Comparison of ENCODE assay signal across 10 cellular contexts in genomic region chr11:118002010-118002540, GRCh38. TPM values are rescaled to one million over a fixed set of nuclear protein-coding genes. Genes with fewer than 3 reads are reported as not detected.
DNase-seq lines count a peak whose midpoint lies in the region; ATAC-seq, FAIRE-seq and TF ChIP-seq lines count a peak whose summit lies in the region.
"Had no signal": no experiment of that assay in that cellular context is flagged by ENCODE, and none has a peak within 500 bp of the region (broad histone marks: within the 10 kb centered on the region; RNA-seq: fewer than 3 reads in every experiment).

No MANE protein-coding gene starts in this region.

- no peaks in the 10 kb centered on the region for H3K27me3 ChIP-seq in CD4-positive, CD25-positive, alpha-beta regulatory T cell (ENCODE audit: control insufficient read depth, insufficient read depth, low read length)
- H3K27me3 ChIP-seq in K562 (ENCODE audit: control insufficient read depth in 2 of 2, insufficient read depth in 2 of 2, low read length in 2 of 2) (no peaks in the 10 kb centered on the region), sigmoid colon (no peaks in the 10 kb centered on the region)

- peak overlapping the region; percentile 68 to 84; a peak in 3 of 4 replicates for H3K9ac ChIP-seq in K562 (ENCODE audit: insufficient read depth in 1 of 2, low read depth in 2 of 2, low read length in 2 of 2)

- peaks cover 0 to 7% (median 2%) of the 10 kb centered on the region in 7 donors for H3K9me3 Mint-ChIP-seq in CD4-positive, CD25-positive, alpha-beta regulatory T cell
- peaks cover 5% of the 10 kb centered on the region for H3K9me3 Mint-ChIP-seq in T-helper 2 cell treated with Interferon-gamma antibody and Interleukin-4, amounts not matched to agents 5 μg/mL and 100 μg/mL, for 36 hours
- peaks cover 11% of the 10 kb centered on the region for H3K9me3 Mint-ChIP-seq in WTC11

- peak overlapping the region; percentile 74 to 90 (median 82) for H3K4me3 Mint-ChIP-seq in CD4-positive, CD25-positive, alpha-beta regulatory T cell
- peak overlapping the region; percentile 80 for H3K4me3 Mint-ChIP-seq in T-helper 2 cell treated with Interferon-gamma antibody and Interleukin-4, amounts not matched to agents 5 μg/mL and 100 μg/mL, for 36 hours
- no peak overlapping the region for H3K4me3 Mint-ChIP-seq in WTC11

- no peak for TF ChIP-seq CTCF in K562 (IDR thresholded peaks at IDR 0.05 in 2 of 3, conservative IDR thresholded peaks at IDR 0.05 in 1 of 3; ENCODE audit: insufficient read depth in 2 of 3, low read depth in 1 of 3, low read length in 3 of 3)
- no peak for TF ChIP-seq CTCF in sigmoid colon (IDR thresholded peaks at IDR 0.05)
- no peak for TF ChIP-seq CTCF in WTC11 (IDR thresholded peaks at IDR 0.05)

- peak overlapping the region; percentile 73 for H3K4me2 ChIP-seq in K562 (ENCODE audit: insufficient read depth, low read length)

- peak; percentile 88 for TF ChIP-seq EP300 in K562 (IDR thresholded peaks at IDR 0.05; ENCODE audit: low read length)
- no peak for TF ChIP-seq EP300 in sigmoid colon (IDR thresholded peaks at IDR 0.05)

- in situ Hi-C loops in K562 (cut with MboI) = no loop called here

- peaks cover 0 to 5% of the 10 kb centered on the region in 2 experiments for H3K9me3 ChIP-seq in CD4-positive, CD25-positive, alpha-beta regulatory T cell (ENCODE audit: control insufficient read depth in 2 of 2, low read length in 2 of 2)
- H3K9me3 ChIP-seq in K562 (replicated peaks; ENCODE audit: control insufficient read depth, insufficient read depth, low read depth, low read length) (no peaks in the 10 kb centered on the region; the same call in 1 of the 2 replicates), sigmoid colon (no peaks in the 10 kb centered on the region)
- H3K9me3 ChIP-seq: Caco-2 had no signal

- no peaks in the 10 kb centered on the region for H4K20me1 ChIP-seq in K562 (replicated peaks; ENCODE audit: control insufficient read depth, insufficient read depth, low read length)

- H3K9me1 ChIP-seq in K562 (ENCODE audit: control insufficient read depth, insufficient read depth, low read length) = no peaks in the 10 kb centered on the region

- POLR2A ChIA-PET in K562 (lab: Yijun Ruan, JAX) = interaction anchor here (0.7 to 2.3 kb wide), 13 partner anchors 8 to 70 kb away, joined by 3 to 8 read pairs (median 3); no protein-coding TSS in a partner anchor
- POLR2A ChIA-PET in WTC11 (lab: Charles Lee) = interaction anchor here (0.7 kb wide), 1 partner anchor 13 kb away, joined by 3 read pairs; no protein-coding TSS in a partner anchor

- intact Hi-C loops in K562 (cut with micrococcal nuclease) = loop anchor here (2.0 kb wide), 1 partner anchor 51 kb away; no protein-coding TSS in a partner anchor
- intact Hi-C loops in sigmoid colon (cut with DNase I) = no loop called here

- peaks cover 36% of the 10 kb centered on the region for H3K36me3 ChIP-seq in CD4-positive, CD25-positive, alpha-beta regulatory T cell (ENCODE audit: control insufficient read depth, insufficient read depth, low read length)
- H3K36me3 ChIP-seq in K562 (ENCODE audit: control insufficient read depth, insufficient read depth, low read length) (peaks cover 10% of the 10 kb centered on the region; the same call in 2 of the 3 replicates), sigmoid colon (no peaks in the 10 kb centered on the region)

- peak; percentile 69 for FAIRE-seq in K562 (lab: Jason Lieb, UNC)

- CTCF ChIA-PET in K562 (lab: Yijun Ruan, JAX; ENCODE audit: low intra/inter-chr PET ratio) = no interaction called here
- CTCF ChIA-PET in WTC11 (lab: Charles Lee) = interaction anchor here (0.6 to 3.5 kb wide), 9 partner anchors 13 to 424 kb away, joined by 3 to 14 read pairs (median 3); partner anchors contain the start of gene IL10RA

- H3K27ac ChIP-seq in CD4-positive, CD25-positive, alpha-beta regulatory T cell (ENCODE audit: insufficient read depth, low read length, poor library complexity, severe bottlenecking) = peak overlapping the region; percentile 83
- peak overlapping the region; percentile 90 for H3K27ac ChIP-seq in K562 (ENCODE audit: extremely low read depth, low read depth, low read length)
- H3K27ac ChIP-seq in sigmoid colon = peak overlapping the region; percentile 56 to 69 (median 60)

- no peak for TF ChIP-seq RAD21 in K562 (CRISPR knock-in tag; conservative IDR thresholded peaks at IDR 0.05 in 1 of 2, IDR thresholded peaks at IDR 0.05 in 1 of 2)

- WGBS in K562 (ENCODE audit: insufficient coverage, low coverage, missing lambda C conversion rate) = 6% methylated on average over 6 of the region's 6 CpGs
- 78 to 85% methylated on average over 6 of the region's 6 CpGs for WGBS in sigmoid colon, 2 donors

- H3K36me3 Mint-ChIP-seq in CD4-positive, CD25-positive, alpha-beta regulatory T cell = peaks cover 39% of the 10 kb centered on the region
- H3K36me3 Mint-ChIP-seq in T-helper 2 cell treated with Interferon-gamma antibody and Interleukin-4, amounts not matched to agents 5 μg/mL and 100 μg/mL, for 36 hours (ENCODE audit: low read depth) = peaks cover 81% of the 10 kb centered on the region
- H3K36me3 Mint-ChIP-seq in WTC11 = no peaks in the 10 kb centered on the region

- TF ChIP-seq POLR2A in K562 (conservative IDR thresholded peaks at IDR 0.05) (peak; percentile 61; the same call in 1 of the 2 replicates), sigmoid colon (IDR thresholded peaks at IDR 0.05) (no peak)

- peak in 1 of 3 donors; percentile 95 for DNase-seq in CD4-positive, CD25-positive, alpha-beta regulatory T cell
- peak; percentile 80 for DNase-seq in T-helper 2 cell treated with Interferon-gamma antibody and Interleukin-4, amounts not matched to agents 5 μg/mL and 100 μg/mL, for 36 hours (ENCODE audit: low spot score)
- DNase-seq in K562 (ENCODE audit: extremely low read depth in 1 of 4, low spot score in 3 of 4) = peak; percentile 57 to 84 (median 72)
- DNase-seq in sigmoid colon = no peak
- DNase-seq in WTC11 (ENCODE audit: low spot score) = no peak
- DNase-seq in HT-29 (ENCODE audit: low spot score) = no peak
- no peak for DNase-seq in NCI-H748 (lab: John Stamatoyannopoulos, UW; ENCODE audit: unreplicated experiment)

- peak overlapping the region; percentile 79 for H2AFZ ChIP-seq in K562 (ENCODE audit: low read depth, low read length)

- peak overlapping the region; percentile 93 to 100 (median 93) for H3K27ac Mint-ChIP-seq in CD4-positive, CD25-positive, alpha-beta regulatory T cell
- H3K27ac Mint-ChIP-seq in T-helper 2 cell treated with Interferon-gamma antibody and Interleukin-4, amounts not matched to agents 5 μg/mL and 100 μg/mL, for 36 hours = peak overlapping the region; percentile 98
- H3K27ac Mint-ChIP-seq in WTC11 = no peak overlapping the region

- BruUV-seq in K562 (replicated peaks; lab: Mats Ljungman, UMichigan) = no TSS peak

- H3K4me1 ChIP-seq in CD4-positive, CD25-positive, alpha-beta regulatory T cell (ENCODE audit: control insufficient read depth, insufficient read depth, low read length, poor library complexity, severe bottlenecking) = peaks cover 97% of the 10 kb centered on the region
- peaks cover 65 to 67% of the 10 kb centered on the region in 2 experiments for H3K4me1 ChIP-seq in K562 (replicated peaks in 1 of 2; ENCODE audit: control insufficient read depth in 2 of 2, insufficient read depth in 2 of 2, low read length in 2 of 2)
- H3K4me1 ChIP-seq in sigmoid colon = no peaks in the 10 kb centered on the region

- H3K4me3 ChIP-seq in CD4-positive, CD25-positive, alpha-beta regulatory T cell (ENCODE audit: low read depth, low read length) = peak overlapping the region; percentile 65
- H3K4me3 ChIP-seq in K562 = no peak overlapping the region
- H3K4me3 ChIP-seq in sigmoid colon = no peak overlapping the region

- peak; percentile 43 to 48 for ATAC-seq in CD4-positive, CD25-positive, alpha-beta regulatory T cell (ENCODE audit: low read depth in 2 of 2)
- ATAC-seq in K562 = peak; percentile 62
- ATAC-seq in WTC11 = no peak
- no peak for ATAC-seq in esophagus mucosa

- no peaks in the 10 kb centered on the region for H3K27me3 Mint-ChIP-seq in CD4-positive, CD25-positive, alpha-beta regulatory T cell
- H3K27me3 Mint-ChIP-seq in T-helper 2 cell treated with Interferon-gamma antibody and Interleukin-4, amounts not matched to agents 5 μg/mL and 100 μg/mL, for 36 hours (ENCODE audit: low read depth) = no peaks in the 10 kb centered on the region
- H3K27me3 Mint-ChIP-seq in WTC11 (ENCODE audit: low read depth) = peaks cover 3% of the 10 kb centered on the region

- peaks cover 36 to 99% (median 87%) of the 10 kb centered on the region in 4 donors for H3K4me1 Mint-ChIP-seq in CD4-positive, CD25-positive, alpha-beta regulatory T cell
- peaks cover 86% of the 10 kb centered on the region for H3K4me1 Mint-ChIP-seq in T-helper 2 cell treated with Interferon-gamma antibody and Interleukin-4, amounts not matched to agents 5 μg/mL and 100 μg/mL, for 36 hours (ENCODE audit: low read depth)
- peaks cover 11% of the 10 kb centered on the region for H3K4me1 Mint-ChIP-seq in WTC11

- H3K79me2 ChIP-seq in K562 (ENCODE audit: control insufficient read depth, insufficient read depth, low read length) = no peaks in the 10 kb centered on the region

RNA-seq across cellular contexts. Expression of gene IL10RA, which starts 15.9 kb away (rescaled TPM):
- 661 TPM for total RNA-seq in CD4-positive, CD25-positive, alpha-beta regulatory T cell
- polyA plus RNA-seq in CD4-positive, CD25-positive, alpha-beta regulatory T cell = 100 to 1,000 TPM; 572 to 666 (median 631) TPM
- total RNA-seq in K562 (2011; cell fraction: chromatin; rRNA removed; ENCODE audit: low replicate concordance) = 33.8 and 58.3 TPM in 2 replicates
- 34.2 and 42.5 TPM in 2 replicates for total RNA-seq in K562 (2011; cell fraction: nucleolus; rRNA removed)
- 41.9 and 43.4 TPM in 2 replicates for total RNA-seq in K562 (2011; cell fraction: nucleoplasm; rRNA removed)
- total RNA-seq in K562 (2014; rRNA removed) = 2.9 and 3.5 TPM in 2 replicates
- total RNA-seq in K562 (2014; rRNA removed; fragmentation: Illumina TruSeq; extraction: Trizol) = 2.0 and 2.9 TPM in 2 replicates
- total RNA-seq in K562 (2015; rRNA removed; fragmentation: Illumina TruSeq; extraction: Trizol) = 1.4 and 2.1 TPM in 2 replicates
- total RNA-seq in K562 (2021) = 4.6 and 4.9 TPM in 2 replicates
- polyA plus RNA-seq in K562 (2011; rRNA removed) = 15.4 and 17.3 TPM in 2 replicates
- polyA plus RNA-seq in K562 (2011; cell fraction: cytosol; rRNA removed) = 9.1 and 23.9 TPM in 2 replicates
- 18.2 and 38.1 TPM in 2 replicates for polyA plus RNA-seq in K562 (2011; cell fraction: nucleus; rRNA removed)
- 3.8 and 12.5 TPM in 2 replicates for polyA plus RNA-seq in K562 (2012)
- polyA plus RNA-seq in K562 (2014; fragmentation: Illumina TruSeq; extraction: Trizol) = 4.0 and 4.5 TPM in 2 replicates
- under 1 TPM; 0.17 to 0.48 TPM for polyA plus RNA-seq in K562 (2014; fragmentation: Nextera tagmentation; extraction: Ambion mirVana)
- 2.7 and 3.6 TPM in 2 replicates for polyA plus RNA-seq in K562 (2014; rRNA removed)
- 19.8 and 20.3 TPM in 2 replicates for polyA minus RNA-seq in K562 (2011; rRNA and poly(A)+ RNA removed)
- polyA minus RNA-seq in K562 (2011; cell fraction: cytosol; rRNA and poly(A)+ RNA removed) = 7.5 and 11.4 TPM in 2 replicates
- 24.1 and 28.3 TPM in 2 replicates for polyA minus RNA-seq in K562 (2011; cell fraction: nucleus; rRNA and poly(A)+ RNA removed)
- total RNA-seq in sigmoid colon = 10 to 100 TPM; 13.0 to 29.6 (median 15.3) TPM
- 10 to 100 TPM in 1 of 3 donors, 1 to 10 TPM in 2; 4.2 to 27.1 (median 6.7) TPM for polyA plus RNA-seq in sigmoid colon
- 0.41 to 0.74 TPM (median 0.71 TPM) in 3 replicates for total RNA-seq in WTC11 (2021)
- 0.21 TPM in 1 of 2 replicates, not detected in the other for total RNA-seq in HT-29 (2014; rRNA removed; shearing (Covaris generic))
- 3.8 TPM for total RNA-seq in esophagus mucosa
- total RNA-seq: myocyte had no signal

Comparison
In these comparisons a context has a peak if more than half of its experiments do, and no peak if none do; other contexts are left out.
1. ATAC-seq: peak in CD4-positive, CD25-positive, alpha-beta regulatory T cell (2 of 2) and K562 (single experiment); none in WTC11 (single experiment) and esophagus mucosa (single experiment).
2. DNase-seq: peak in T-helper 2 cell treated with Interferon-gamma antibody and Interleukin-4, amounts not matched to agents 5 μg/mL and 100 μg/mL, for 36 hours (single experiment) and K562 (4 of 4); none in sigmoid colon (single experiment), WTC11 (single experiment), HT-29 (single experiment) and NCI-H748 (single experiment).
3. RNA of gene IL10RA, which starts 15.9 kb away (total RNA-seq): 661 TPM in CD4-positive, CD25-positive, alpha-beta regulatory T cell (single experiment); 13.0 to 29.6 TPM in sigmoid colon, 3.8 TPM in esophagus mucosa (single experiment), 1.4 to 58.3 TPM in K562, 0.41 to 0.74 TPM in WTC11 and 0.21 TPM in HT-29; every median in the first group is over 10 times any median in the second.
4. Peak in every context shown above with its lines, with median percentiles within 50 percentile points of each other: H3K27ac ChIP-seq.